ENCODE assay signal across 8 cellular contexts in genomic region chrX:52990011-52990631, GRCh38. TPM values are rescaled to one million over a fixed set of nuclear protein-coding genes. Genes with fewer than 3 reads are reported as not detected.
DNase-seq lines count a peak whose midpoint lies in the region; ATAC-seq and TF ChIP-seq lines count a peak whose summit lies in the region.
"Not testable (repeated sequence)": the region's sequence is repeated elsewhere in the genome, so short reads cannot be mapped to it uniquely, and the experiment has no call there.

No MANE protein-coding gene starts in this region.

- not testable (repeated sequence) for H3K9me2 ChIP-seq in SU-DHL-6 (replicated peaks; ENCODE audit: insufficient read depth, low read length)

- not testable (repeated sequence) for H3K79me1 ChIP-seq in H9 (ENCODE audit: insufficient read depth, low read depth, low read length, poor library complexity, severe bottlenecking)

- not testable (repeated sequence) for H3F3A ChIP-seq in SU-DHL-6 (ENCODE audit: insufficient read depth)

- not testable (repeated sequence) for H3K14ac ChIP-seq in H9 (ENCODE audit: insufficient read depth, low read length)

- H3K4me2 ChIP-seq in H9 (ENCODE audit: insufficient read depth, insufficient read length, low read length); SU-DHL-6 (ENCODE audit: low read depth, low read length, poor library complexity, severe bottlenecking): not testable (repeated sequence)

- H3K4ac ChIP-seq in H9 (ENCODE audit: low read depth, low read length) = not testable (repeated sequence)

- H3K79me2 ChIP-seq in H9 (ENCODE audit: insufficient read depth, low read length) = not testable (repeated sequence)
- peaks cover 14% of the 10 kb centered on the region for H3K79me2 ChIP-seq in SU-DHL-6 (ENCODE audit: insufficient read depth, low read length)

- not testable (repeated sequence) for H3K27ac ChIP-seq in H9 (ENCODE audit: insufficient read length, low read depth, low read length); SU-DHL-6 (ENCODE audit: low read depth, low read length)
- H3K27ac ChIP-seq in thoracic aorta = peak overlapping the region; percentile 22 to 44

- H4K5ac ChIP-seq in H9 (ENCODE audit: insufficient read length, low read depth, low read length) = not testable (repeated sequence)

- H3K23me2 ChIP-seq in H9 (ENCODE audit: insufficient read length, low read depth, low read length, poor library complexity, severe bottlenecking) = not testable (repeated sequence)

- DNase-seq in GM06990 (ENCODE audit: extremely low read depth, insufficient read length) = peak; percentile 20
- DNase-seq in H9 = peak; percentile 58
- peak; percentile 59 for DNase-seq in M059J (ENCODE audit: low read depth)
- DNase-seq in activated naive CD4-positive, alpha-beta T cell (lab: John Stamatoyannopoulos, UW) = peak in 3 of 4 experiments; percentile 9 to 37 (median 22)
- DNase-seq in foreskin fibroblast = peak; percentile 45 to 79
- peak; percentile 35 for DNase-seq in omental fat pad (ENCODE audit: low spot score)
- DNase-seq in thoracic aorta (ENCODE audit: low spot score) = not testable (repeated sequence)

- not testable (repeated sequence) for H3K56ac ChIP-seq in H9 (ENCODE audit: insufficient read length, low read depth, low read length)

- H2AFZ ChIP-seq in H9 (ENCODE audit: low read length); SU-DHL-6 (ENCODE audit: low read depth, low read length, severe bottlenecking): not testable (repeated sequence)

- H3K36me3 ChIP-seq in GM06990 (ENCODE audit: control insufficient read depth, insufficient read depth, low read length); SU-DHL-6 (ENCODE audit: low read length); thoracic aorta: not testable (repeated sequence)

- H3K9me3 Mint-ChIP-seq in H9 = peaks cover 67 to 75% of the 10 kb centered on the region in 2 experiments

- not testable (repeated sequence) for H4K8ac ChIP-seq in H9 (replicated peaks; ENCODE audit: insufficient read length, low read depth, low read length)

- H3K36me3 Mint-ChIP-seq in H9 (ENCODE audit: insufficient read depth in 1 of 3, low read depth in 3 of 3) = not testable (repeated sequence)

- H2BK15ac ChIP-seq in H9 (ENCODE audit: low read depth, low read length) = not testable (repeated sequence)

- not testable (repeated sequence) for H2BK20ac ChIP-seq in H9 (ENCODE audit: low read depth, low read length, poor library complexity, severe bottlenecking)

- peaks cover 8 to 11% of the 10 kb centered on the region in 2 experiments for H3K4me1 Mint-ChIP-seq in H9

- not testable (repeated sequence) for H3K4me1 ChIP-seq in H9 (ENCODE audit: insufficient read depth, low read length)
- peaks cover 9 to 20% of the 10 kb centered on the region in 2 donors for H3K4me1 ChIP-seq in thoracic aorta (ENCODE audit: control insufficient read depth in 1 of 2, low read depth in 2 of 2)

- not testable (repeated sequence) for H3K23ac ChIP-seq in H9 (ENCODE audit: insufficient read length, low read depth, low read length)

- not testable (repeated sequence) for H3K27me3 Mint-ChIP-seq in H9 (ENCODE audit: low read depth)

- not testable (repeated sequence) for H2BK5ac ChIP-seq in H9 (ENCODE audit: insufficient read length, low read length)

- peaks cover 23% of the 10 kb centered on the region for H3K9me3 ChIP-seq in H9 (ENCODE audit: control insufficient read depth, low read depth, low read length)
- not testable (repeated sequence) for H3K9me3 ChIP-seq in SU-DHL-6 (ENCODE audit: insufficient read depth, low read length); thoracic aorta

- TF ChIP-seq CTCF in GM06990 (IDR thresholded peaks at IDR 0.05; ENCODE audit: insufficient read depth, low read length, poor library complexity, severe bottlenecking) (peak; percentile 76), H9 (conservative IDR thresholded peaks at IDR 0.05) (peak; percentile 63), SU-DHL-6 (IDR thresholded peaks at IDR 0.05; ENCODE audit: insufficient read depth, low read length, poor library complexity, severe bottlenecking) (peak; percentile 17), foreskin fibroblast (IDR thresholded peaks at IDR 0.05; ENCODE audit: low read depth, low read length) (peak; percentile 46), thoracic aorta (IDR thresholded peaks at IDR 0.05) (peak; percentile 55)
- TF ChIP-seq CTCF in omental fat pad (IDR thresholded peaks at IDR 0.05) = not testable (repeated sequence)

- H3K9ac ChIP-seq in H9 (ENCODE audit: extremely low read depth, insufficient read length, low read length); SU-DHL-6 (ENCODE audit: low read length): not testable (repeated sequence)

- not testable (repeated sequence) for H3K18ac ChIP-seq in H9 (ENCODE audit: insufficient read length, low read depth, low read length)

- not testable (repeated sequence) for H3T11ph ChIP-seq in H9 (ENCODE audit: low read length)

- H3K4me3 ChIP-seq in GM06990 (replicated peaks; ENCODE audit: low read depth, low read length); SU-DHL-6 (ENCODE audit: insufficient read depth, low read length, poor library complexity, severe bottlenecking); foreskin fibroblast (ENCODE audit: low read depth in 1 of 2, low read length in 2 of 2); thoracic aorta: not testable (repeated sequence)

- ATAC-seq in omental fat pad (ENCODE audit: low FRiP score) = peak; percentile 69
- ATAC-seq in thoracic aorta (ENCODE audit: insufficient number of reproducible peaks, low FRiP score, low read depth) = not testable (repeated sequence)

- not testable (repeated sequence) for H4K91ac ChIP-seq in H9 (ENCODE audit: insufficient read length, low read depth, low read length)

- not testable (repeated sequence) for H3K27me3 ChIP-seq in GM06990 (replicated peaks; ENCODE audit: control insufficient read depth, insufficient read depth, low read length); H9 (ENCODE audit: insufficient read depth, low read length); SU-DHL-6 (ENCODE audit: low read length); thoracic aorta (replicated peaks; ENCODE audit: insufficient read depth)

- peak overlapping the region in 2 of 3 experiments; percentile 96 to 97; a peak in 5 of 7 replicates for H3K27ac Mint-ChIP-seq in H9

- WGBS in H9 (ENCODE audit: extremely low coverage, insufficient read length, low lambda C conversion rate) = no CpG with 5 or more reads among the region's 7 CpGs

- not testable (repeated sequence) for H4K20me1 ChIP-seq in H9 (ENCODE audit: control insufficient read depth, insufficient read depth, insufficient read length); SU-DHL-6 (ENCODE audit: low read depth, low read length)

- not testable (repeated sequence) for H2BK120ac ChIP-seq in H9 (ENCODE audit: low read depth, low read length, poor library complexity, severe bottlenecking)

- not testable (repeated sequence) for H2BK12ac ChIP-seq in H9 (ENCODE audit: insufficient read length, low read depth, low read length)

- not testable (repeated sequence) for H2AK5ac ChIP-seq in H9 (ENCODE audit: insufficient read length, low read length)

- not testable (repeated sequence) for H3K4me3 Mint-ChIP-seq in H9

RNA-seq across cellular contexts. Expression of gene FAM156A, which starts 31.8 kb away (rescaled TPM):
- total RNA-seq in H9 (2021) (14.7 and 15.7 TPM in 2 replicates), omental fat pad (10 to 100 TPM in 3 of 4 donors, 1 to 10 TPM in 1; 9.0 to 43.8 (median 15.2) TPM), thoracic aorta (10 to 100 TPM; 44.3 to 55.7 TPM)
- 23.1 and 26.1 TPM in 2 replicates for total RNA-seq in M059J (2014; rRNA removed; shearing (Covaris generic))

RNA-seq across cellular contexts. Expression of gene GPR173, which starts 58.5 kb away (rescaled TPM):
- 4.5 and 5.4 TPM in 2 replicates for total RNA-seq in H9 (2021)
- total RNA-seq in M059J (2014; rRNA removed; shearing (Covaris generic)) = 0.54 and 0.81 TPM in 2 replicates
- total RNA-seq in omental fat pad = 1 to 10 TPM in 3 of 4 donors, under 1 TPM in 1; 0.72 to 2.0 (median 1.6) TPM
- 1 to 10 TPM; 2.3 to 2.7 TPM for total RNA-seq in thoracic aorta
